In the genomic region with DNA sequence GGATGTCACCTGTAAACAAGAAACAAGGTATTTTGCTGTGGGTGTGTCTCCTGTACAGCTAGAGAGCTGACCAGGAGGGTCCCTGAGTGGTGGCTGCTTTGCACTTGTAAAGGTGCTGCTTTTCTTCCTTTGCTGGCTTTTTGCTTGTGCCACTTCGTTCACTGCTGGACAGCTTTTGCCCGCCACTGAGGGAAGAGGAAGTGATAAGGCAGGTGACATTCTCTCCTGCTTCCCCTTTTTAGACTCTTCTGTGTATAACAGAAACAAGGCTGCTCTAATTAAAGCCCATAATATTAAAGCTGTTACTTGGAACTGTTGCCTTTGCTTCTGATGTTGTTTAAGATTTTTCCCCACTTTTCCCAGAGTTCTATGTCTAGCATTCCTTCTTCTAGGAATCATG, we compare ENCODE assay signal across 27 cellular contexts.
DNase-seq lines count a peak whose midpoint lies in the region; ATAC-seq, FAIRE-seq and TF ChIP-seq lines count a peak whose summit lies in the region.
"Had no signal": no experiment of that assay in that cellular context is flagged by ENCODE, and none has a peak within 500 bp of the region (broad histone marks: within the 10 kb centered on the region; RNA-seq: fewer than 3 reads in every experiment).

No MANE protein-coding gene starts in this region.

- CTCF ChIA-PET in OCI-LY7 (lab: Charles Lee; ENCODE audit: unreplicated experiment) = no interaction called here

- no peaks in the 10 kb centered on the region for H3K36me3 Mint-ChIP-seq in memory B cell
- H3K36me3 Mint-ChIP-seq: CD14-positive monocyte; CD8-positive, alpha-beta memory T cell had no signal

- H3K27me3 ChIP-seq in heart left ventricle = no peaks in the 10 kb centered on the region
- H3K27me3 ChIP-seq: BE2C; BLaER1 treated with 17β-estradiol and CSF1 and Interleukin-3, amounts not matched to agents 10 nM and 100 nM had no signal

- no peaks in the 10 kb centered on the region for H3K9me2 ChIP-seq in OCI-LY7 (ENCODE audit: insufficient read depth, low read length)

- TF ChIP-seq CTCF in OCI-LY7 (conservative IDR thresholded peaks at IDR 0.05; ENCODE audit: low read length) = no peak
- no peak for TF ChIP-seq CTCF in heart left ventricle (IDR thresholded peaks at IDR 0.05)

- H4K20me1 ChIP-seq in OCI-LY7 (ENCODE audit: insufficient read depth, low read length) = no peaks in the 10 kb centered on the region
- H4K20me1 ChIP-seq: BLaER1 treated with 17β-estradiol and CSF1 and Interleukin-3, amounts not matched to agents 10 nM and 100 nM had no signal

- no peak overlapping the region for H3K27ac Mint-ChIP-seq in memory B cell
- H3K27ac Mint-ChIP-seq: CD14-positive monocyte; CD4-positive, alpha-beta T cell; CD8-positive, alpha-beta memory T cell; HFFc6 had no signal

- H3K4me3 Mint-ChIP-seq in memory B cell = no peak overlapping the region
- H3K4me3 Mint-ChIP-seq: CD14-positive monocyte; CD4-positive, alpha-beta T cell; CD8-positive, alpha-beta memory T cell; HFFc6 had no signal

- H3K4me2 ChIP-seq in OCI-LY7 (ENCODE audit: low read length) = peak overlapping the region; percentile 71
- H3K4me2 ChIP-seq: A549; BLaER1 treated with 17β-estradiol and CSF1 and Interleukin-3, amounts not matched to agents 10 nM and 100 nM had no signal

- no peaks in the 10 kb centered on the region for H3K9me3 Mint-ChIP-seq in memory B cell
- H3K9me3 Mint-ChIP-seq: CD4-positive, alpha-beta T cell; CD8-positive, alpha-beta memory T cell had no signal

- no peaks in the 10 kb centered on the region for H3K27me3 Mint-ChIP-seq in memory B cell
- H3K27me3 Mint-ChIP-seq: CD4-positive, alpha-beta T cell; CD8-positive, alpha-beta memory T cell had no signal

- no peak for FAIRE-seq in GM12891 (lab: Jason Lieb, UNC)
- FAIRE-seq: A549, D721Med, GM12878, GM18507, H54 had no signal

- no peak for TF ChIP-seq POLR2A in GM12891 (IDR thresholded peaks at IDR 0.05; ENCODE audit: low read depth, low read length)
- no peak for TF ChIP-seq POLR2A in heart left ventricle (IDR thresholded peaks at IDR 0.05)

- ATAC-seq in memory B cell (ENCODE audit: low read depth) (peak; percentile 66), Right ventricle myocardium superior (ENCODE audit: poor library complexity) (no peak), SK-N-SH treated with all-trans-retinoic acid at 6 μM for 48 hours (no peak), heart left ventricle (no peak)
- ATAC-seq: A549, GM12878 had no signal

- H3K4me3 ChIP-seq in OCI-LY7 (ENCODE audit: low read depth, low read length, poor library complexity, severe bottlenecking) (peak overlapping the region; percentile 26), heart left ventricle (no peak overlapping the region)
- H3K4me3 ChIP-seq: A549; BLaER1 treated with 17β-estradiol and CSF1 and Interleukin-3, amounts not matched to agents 10 nM and 100 nM; GM12878; HAP-1 had no signal

- POLR2A ChIA-PET in OCI-LY7 (lab: Charles Lee) = no interaction called here

- H3K9me3 ChIP-seq in OCI-LY7 (ENCODE audit: low read length) (0 out of 2 replicates have a peak, but pooled peaks cover 6% of the 10 kb centered on the region), heart left ventricle (no peaks in the 10 kb centered on the region)
- H3K9me3 ChIP-seq: A549; BE2C; BLaER1 treated with 17β-estradiol and CSF1 and Interleukin-3, amounts not matched to agents 10 nM and 100 nM; HAP-1 had no signal

- peaks cover 10% of the 10 kb centered on the region; the same call in 1 of the 2 replicates for H3K36me3 ChIP-seq in OCI-LY7 (ENCODE audit: insufficient read depth, low read length)
- no peaks in the 10 kb centered on the region for H3K36me3 ChIP-seq in heart left ventricle
- H3K36me3 ChIP-seq: BE2C; BLaER1 treated with 17β-estradiol and CSF1 and Interleukin-3, amounts not matched to agents 10 nM and 100 nM; HAP-1 had no signal

- intact Hi-C loops in OCI-LY7 (cut with micrococcal nuclease; ENCODE audit: unreplicated experiment) = no loop called here
- intact Hi-C loops in Right ventricle myocardium superior (cut with DNase I) = no loop called here
- intact Hi-C loops in heart left ventricle (cut with DNase I) = no loop called here

- H3K79me2 ChIP-seq in OCI-LY7 (ENCODE audit: insufficient read depth, low read depth, low read length) = no peaks in the 10 kb centered on the region

- 17 to 32% methylated on average over 2 of the region's 2 CpGs; no CpG with 5 or more reads in 2 of the 4 donors for WGBS in heart left ventricle, 4 donors

- H3K4me1 ChIP-seq in OCI-LY7 (ENCODE audit: insufficient read depth, low read length, poor library complexity, severe bottlenecking) (peaks cover 24% of the 10 kb centered on the region), heart left ventricle (no peaks in the 10 kb centered on the region)
- H3K4me1 ChIP-seq: A549; BE2C; BLaER1 treated with 17β-estradiol and CSF1 and Interleukin-3, amounts not matched to agents 10 nM and 100 nM; HAP-1 had no signal

- peak overlapping the region; percentile 88 for H2AFZ ChIP-seq in OCI-LY7 (ENCODE audit: low read length)

- in situ Hi-C loops in KBM-7 (cut with MboI; ENCODE audit: low pct_unique_long_range_greater_than_20kb, low sequenced_read_pairs) = no loop called here

- BruUV-seq in OCI-LY7 (replicated peaks; lab: Mats Ljungman, UMichigan) = no TSS peak

- DNase-seq in GM12891 (ENCODE audit: insufficient read length, low spot score) (no peak), KBM-7 (peak; percentile 18), OCI-LY7 (ENCODE audit: low spot score) (peak; percentile 83), memory B cell (ENCODE audit: low spot score in 2 of 2) (no peak), Right ventricle myocardium superior (no peak), heart left ventricle (no peak)
- DNase-seq: 8988T; ACHN; AML-193; BE2C; CD4-positive, alpha-beta T cell; CD8-positive, alpha-beta memory T cell; DMS 273 treated with DMSO at 0.1 percent for 48 hours; DMS79; EL; GDM1; GOT3; HFFc6 had no signal

- peaks cover 3% of the 10 kb centered on the region for H3K4me1 Mint-ChIP-seq in memory B cell
- H3K4me1 Mint-ChIP-seq: CD14-positive monocyte; CD8-positive, alpha-beta memory T cell had no signal

- H3K27ac ChIP-seq in OCI-LY7 (ENCODE audit: low read depth, low read length, poor library complexity, severe bottlenecking) (peak overlapping the region; percentile 93), heart left ventricle (no peak overlapping the region)
- H3K27ac ChIP-seq: A549; BLaER1 treated with 17β-estradiol and CSF1 and Interleukin-3, amounts not matched to agents 10 nM and 100 nM had no signal

TF ChIP-seq in GM12891, 5 proteins besides CTCF, POLR2A, EP300 and RAD21:
- peak; percentile 40; the same call in 1 of the 2 replicates for TF ChIP-seq SPI1 (IDR thresholded peaks at IDR 0.05; ENCODE audit: low read depth, low read length)
- no peak for TF ChIP-seq POU2F2 (IDR thresholded peaks at IDR 0.05; ENCODE audit: low read depth, low read length)

TF ChIP-seq in SK-N-SH treated with all-trans-retinoic acid at 6 μM for 48 hours, 23 proteins besides CTCF, POLR2A, EP300 and RAD21:
- TF ChIP-seq ZFP3 (CRISPR knock-in tag; IDR thresholded peaks at IDR 0.05) (no peak), ISL1 (CRISPR knock-in tag; IDR thresholded peaks at IDR 0.05) (no peak), ESRRG (CRISPR knock-in tag; IDR thresholded peaks at IDR 0.05) (no peak), ARNTL (CRISPR knock-in tag; IDR thresholded peaks at IDR 0.05; ENCODE audit: borderline replicate concordance, low read depth) (no peak), ZNF565 (CRISPR knock-in tag; conservative IDR thresholded peaks at IDR 0.05; ENCODE audit: low read depth) (no peak), CSDC2 (CRISPR knock-in tag; IDR thresholded peaks at IDR 0.05) (no peak), ZC3H10 (CRISPR knock-in tag; IDR thresholded peaks at IDR 0.05) (no peak), ZNF8 (CRISPR knock-in tag; IDR thresholded peaks at IDR 0.05) (no peak), PPARA (CRISPR knock-in tag; IDR thresholded peaks at IDR 0.05; ENCODE audit: borderline replicate concordance) (no peak)
- TF ChIP-seq, protein P1, sequence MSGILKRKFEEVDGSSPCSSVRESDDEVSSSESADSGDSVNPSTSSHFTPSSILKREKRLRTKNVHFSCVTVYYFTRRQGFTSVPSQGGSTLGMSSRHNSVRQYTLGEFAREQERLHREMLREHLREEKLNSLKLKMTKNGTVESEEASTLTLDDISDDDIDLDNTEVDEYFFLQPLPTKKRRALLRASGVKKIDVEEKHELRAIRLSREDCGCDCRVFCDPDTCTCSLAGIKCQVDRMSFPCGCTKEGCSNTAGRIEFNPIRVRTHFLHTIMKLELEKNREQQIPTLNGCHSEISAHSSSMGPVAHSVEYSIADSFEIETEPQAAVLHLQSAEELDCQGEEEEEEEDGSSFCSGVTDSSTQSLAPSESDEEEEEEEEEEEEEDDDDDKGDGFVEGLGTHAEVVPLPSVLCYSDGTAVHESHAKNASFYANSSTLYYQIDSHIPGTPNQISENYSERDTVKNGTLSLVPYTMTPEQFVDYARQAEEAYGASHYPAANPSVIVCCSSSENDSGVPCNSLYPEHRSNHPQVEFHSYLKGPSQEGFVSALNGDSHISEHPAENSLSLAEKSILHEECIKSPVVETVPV (CRISPR knock-in tag; IDR thresholded peaks at IDR 0.05) = no peak

Comparison
In these comparisons a context has a peak if more than half of its experiments do, and no peak if none do; other contexts are left out.
1. DNase-seq: peak in KBM-7 (single experiment) and OCI-LY7 (single experiment); none in GM12891 (single experiment), memory B cell (0 of 2), Right ventricle myocardium superior (single experiment) and heart left ventricle (0 of 5).